18 cellular contexts compared by ENCODE assay signal in genomic region chr3:188191460-188191859, GRCh38.
"Had no signal": no experiment of that assay in that cellular context is flagged by ENCODE, and none has a peak within 500 bp of the region (broad histone marks: within the 10 kb centered on the region; RNA-seq: fewer than 3 reads in every experiment).

No MANE protein-coding gene starts in this region.

- H3K4me3 ChIP-seq: cardiac muscle cell, esophagus squamous epithelium, smooth muscle cell had no signal

- DNase-seq: activated CD4-positive, alpha-beta T cell treated with anti-CD3 and anti-CD28 coated beads, Interleukin-2, amount 50 U/mL, for 4 hours; activated CD4-positive, CD25-positive, alpha-beta regulatory T cell treated with anti-CD3 and anti-CD28 coated beads, Interleukin-2, amount 50 U/mL, for 72 hours; activated CD8-positive, alpha-beta memory T cell treated with anti-CD3 and anti-CD28 coated beads, Interleukin-2, amount 10 ng/mL, durations not matched to agents 7 days and 5 days; activated naive CD4-positive, alpha-beta T cell treated with anti-CD3 and anti-CD28 coated beads, Interleukin-2, amount 10 ng/mL, durations not matched to agents 7 days and 5 days; activated T-cell treated with anti-CD3 and anti-CD28 coated beads, Interleukin-2, amount 50 U/mL, for 1 hour; esophagus squamous epithelium; left colon; naive B cell; posterior cingulate gyrus; right cardiac atrium; SK-N-SH; stimulated activated CD4-positive, alpha-beta T cell treated with anti-CD3 and anti-CD28 coated beads, Interleukin-4, amount 100 ng/mL, for 4 hours; stimulated activated CD8-positive, alpha-beta memory T cell treated with anti-CD3 and anti-CD28 coated beads, Interleukin-4, amount 100 ng/mL, for 48 hours; stimulated activated naive CD4-positive, alpha-beta T cell treated with Interleukin-2 at 50 U/mL for 16 hours; T-cell; T1000 had no signal

- H3K27ac ChIP-seq: cardiac muscle cell, esophagus squamous epithelium had no signal

- ATAC-seq: activated CD8-positive, alpha-beta memory T cell treated with anti-CD3 and anti-CD28 coated beads, Interleukin-2, amount 10 ng/mL, durations not matched to agents 7 days and 5 days; left colon; right cardiac atrium; T-cell had no signal

- H3K27me3 ChIP-seq: cardiac muscle cell, esophagus squamous epithelium had no signal

- H3K36me3 ChIP-seq: cardiac muscle cell had no signal

- H3K9me3 ChIP-seq: esophagus squamous epithelium, SK-N-SH had no signal
